17 cellular contexts compared by ENCODE assay signal in genomic region chr1:28163496-28164120, GRCh38. TPM values are rescaled to one million over a fixed set of nuclear protein-coding genes. Genes with fewer than 3 reads are reported as not detected.
A peak's percentile ranks its signal among the peaks of the same experiment; 100 is the strongest.
DNase-seq lines count a peak whose midpoint lies in the region; ATAC-seq, FAIRE-seq and TF ChIP-seq lines count a peak whose summit lies in the region.
"Had no signal": no experiment of that assay in that cellular context is flagged by ENCODE, and none has a peak within 500 bp of the region (broad histone marks: within the 10 kb centered on the region; RNA-seq: fewer than 3 reads in every experiment).

No MANE protein-coding gene starts in this region.

- no peaks in the 10 kb centered on the region for H3K9me3 Mint-ChIP-seq in nephron

- no peak for ATAC-seq in HepG2
- ATAC-seq: A549; esophagus mucosa; naive thymus-derived CD8-positive, alpha-beta T cell had no signal

- no peak for TF ChIP-seq POLR2A in HepG2 (IDR thresholded peaks at IDR 0.05; ENCODE audit: insufficient read depth in 1 of 2, low read depth in 2 of 2, low read length in 2 of 2)

- H3K27ac Mint-ChIP-seq in nephron: peak overlapping the region in 2 of 3 experiments; percentile 60 to 83
- H3K27ac Mint-ChIP-seq: naive thymus-derived CD8-positive, alpha-beta T cell had no signal

- no peaks in the 10 kb centered on the region for H3K36me3 ChIP-seq in liver (ENCODE audit: control insufficient read depth in 4 of 4, insufficient read depth in 3 of 4, low read depth in 1 of 4, low read length in 3 of 4)
- H3K36me3 ChIP-seq in HepG2 (replicated peaks in 1 of 2; ENCODE audit: control insufficient read depth in 1 of 2, insufficient read depth in 2 of 2, low read length in 2 of 2): no peaks in the 10 kb centered on the region
- H3K36me3 ChIP-seq in PC-9 (ENCODE audit: low read depth): no peaks in the 10 kb centered on the region
- H3K36me3 ChIP-seq in brain microvascular endothelial cell (replicated peaks): no peaks in the 10 kb centered on the region
- H3K36me3 ChIP-seq: thoracic aorta had no signal

- no peak overlapping the region for H3K4me3 ChIP-seq in liver (ENCODE audit: low read depth in 1 of 3, low read length in 3 of 3)
- no peak overlapping the region for H3K4me3 ChIP-seq in HepG2 (replicated peaks in 1 of 3; ENCODE audit: insufficient read depth in 1 of 3, low read depth in 2 of 3, low read length in 3 of 3)
- no peak overlapping the region for H3K4me3 ChIP-seq in PC-9
- H3K4me3 ChIP-seq in brain microvascular endothelial cell (ENCODE audit: low read depth, low read length): no peak overlapping the region
- H3K4me3 ChIP-seq: A549, smooth muscle cell, thoracic aorta had no signal

- H3K27me3 Mint-ChIP-seq in nephron (ENCODE audit: low read depth): peaks cover 5% of the 10 kb centered on the region

- no peaks in the 10 kb centered on the region for H3K9me3 ChIP-seq in liver (ENCODE audit: control insufficient read depth in 4 of 4, low read length in 3 of 4)
- no peaks in the 10 kb centered on the region for H3K9me3 ChIP-seq in HepG2 (ENCODE audit: low read length)
- no peaks in the 10 kb centered on the region for H3K9me3 ChIP-seq in PC-9 (ENCODE audit: insufficient read depth, low read depth)
- H3K9me3 ChIP-seq: A549 had no signal

- H3K27ac ChIP-seq in liver (ENCODE audit: low read depth in 1 of 2, low read length in 2 of 2) (no peak overlapping the region), HepG2 (ENCODE audit: extremely low read length, insufficient read depth, low read length) (no peak overlapping the region), PC-9 (no peak overlapping the region), brain microvascular endothelial cell (no peak overlapping the region)
- H3K27ac ChIP-seq: A549, thoracic aorta had no signal

- no peak overlapping the region for H3K4me2 ChIP-seq in HepG2 (ENCODE audit: low read depth, low read length)
- no peak overlapping the region for H3K4me2 ChIP-seq in PC-9
- H3K4me2 ChIP-seq: A549, smooth muscle cell had no signal

- H4K20me1 ChIP-seq in HepG2 (ENCODE audit: insufficient read depth, low read length) (no peaks in the 10 kb centered on the region), PC-9 (ENCODE audit: insufficient read depth) (no peaks in the 10 kb centered on the region)

- TF ChIP-seq RAD21 in liver (IDR thresholded peaks at IDR 0.05): no peak
- no peak for TF ChIP-seq RAD21 in HepG2 (CRISPR knock-in tag; IDR thresholded peaks at IDR 0.05)

- no peak overlapping the region for H2AFZ ChIP-seq in HepG2 (ENCODE audit: low read length)
- H2AFZ ChIP-seq in PC-9: no peak overlapping the region

- intact Hi-C loops in HepG2 (cut with micrococcal nuclease; ENCODE audit: unreplicated experiment) (loop anchor here (10.0 kb wide), 1 partner anchor 69 kb away; no protein-coding TSS in a partner anchor), PC-9 (cut with micrococcal nuclease; ENCODE audit: unreplicated experiment) (no loop called here)

- POLR2A ChIA-PET in HepG2 (lab: Yijun Ruan, JAX): no interaction called here
- POLR2A ChIA-PET in PC-9 (lab: Charles Lee; ENCODE audit: unreplicated experiment): no interaction called here

- TF ChIP-seq CTCF in liver (IDR thresholded peaks at IDR 0.05; ENCODE audit: low read depth, low read length, missing input control): no peak
- no peak for TF ChIP-seq CTCF in HepG2 (CRISPR knock-in tag; IDR thresholded peaks at IDR 0.05)
- no peak for TF ChIP-seq CTCF in nephron (IDR thresholded peaks at IDR 0.05; ENCODE audit: unreplicated experiment in 3 of 3)
- TF ChIP-seq CTCF in PC-9 (conservative IDR thresholded peaks at IDR 0.05): no peak
- no peak for TF ChIP-seq CTCF in brain microvascular endothelial cell (IDR thresholded peaks at IDR 0.05; ENCODE audit: low read depth, low read length, missing control alignments)

- H3K79me2 ChIP-seq in HepG2 (ENCODE audit: insufficient read depth, low read length): no peaks in the 10 kb centered on the region
- no peaks in the 10 kb centered on the region for H3K79me2 ChIP-seq in PC-9 (ENCODE audit: low read depth)

- no peak for DNase-seq in HepG2 (ENCODE audit: low spot score)
- peak; percentile 58 for DNase-seq in fibroblast of peridontal ligament (ENCODE audit: extremely low read depth)
- DNase-seq in central memory CD4-positive, alpha-beta T cell: no peak
- no peak for DNase-seq in activated gamma-delta T cell treated with Interleukin-2 at 50 U/mL for 16 hours
- no peak for DNase-seq in PC-9
- DNase-seq in brain microvascular endothelial cell: no peak
- DNase-seq: activated gamma-delta T cell; naive thymus-derived CD8-positive, alpha-beta T cell; NCI-H1048; NCI-H510A; T1000 had no signal

- no peaks in the 10 kb centered on the region for H3F3A ChIP-seq in PC-9 (ENCODE audit: insufficient read depth, low read depth)

- H3K36me3 Mint-ChIP-seq in nephron (ENCODE audit: low read depth): no peaks in the 10 kb centered on the region

- H3K9ac ChIP-seq in liver (ENCODE audit: low read depth in 1 of 2, low read length in 2 of 2) (no peak overlapping the region), HepG2 (ENCODE audit: insufficient read depth, low read depth, low read length) (no peak overlapping the region)

- H3K27me3 ChIP-seq in liver (ENCODE audit: control insufficient read depth in 4 of 4, insufficient read depth in 4 of 4, low read length in 3 of 4) (no peaks in the 10 kb centered on the region), HepG2 (ENCODE audit: control insufficient read depth in 1 of 2, insufficient read depth in 2 of 2, low read length in 2 of 2) (0 out of 5 replicates have a peak, but pooled peaks cover 0 to 3% of the 10 kb centered on the region in 2 experiments), PC-9 (ENCODE audit: insufficient read depth, low read depth) (no peaks in the 10 kb centered on the region), brain microvascular endothelial cell (replicated peaks) (no peaks in the 10 kb centered on the region)

- CTCF ChIA-PET in HepG2 (lab: Yijun Ruan, JAX; ENCODE audit: low intra/inter-chr PET ratio, low total read pairs): no interaction called here
- CTCF ChIA-PET in PC-9 (lab: Charles Lee): no interaction called here

- no peak overlapping the region for H3K4me3 Mint-ChIP-seq in nephron
- H3K4me3 Mint-ChIP-seq: naive thymus-derived CD8-positive, alpha-beta T cell had no signal

- in situ Hi-C loops in HepG2 (cut with HindIII; ENCODE audit: extremely low pct_ligation_motif_present, low pct_unique_long_range_greater_than_20kb): no loop called here
- in situ Hi-C loops in brain microvascular endothelial cell (cut with HindIII; ENCODE audit: low pct_ligation_motif_present, low sequenced_read_pairs): no loop called here

- TF ChIP-seq EP300 in HepG2 (IDR thresholded peaks at IDR 0.05; ENCODE audit: low read depth in 2 of 2, low read length in 2 of 2): no peak
- no peak for TF ChIP-seq EP300 in HepG2 (CRISPR knock-in tag; IDR thresholded peaks at IDR 0.05; ENCODE audit: borderline replicate concordance)

- H3K4me1 Mint-ChIP-seq in nephron: peaks cover 22% of the 10 kb centered on the region

- H3K4me1 ChIP-seq in liver (ENCODE audit: control insufficient read depth in 4 of 4, insufficient read depth in 4 of 4, low read length in 3 of 4): peaks cover 0 to 3% (median 0%) of the 10 kb centered on the region in 4 donors
- H3K4me1 ChIP-seq in HepG2 (ENCODE audit: insufficient read depth, low read length): peaks cover 12% of the 10 kb centered on the region
- H3K4me1 ChIP-seq in PC-9 (replicated peaks; ENCODE audit: insufficient read depth): no peaks in the 10 kb centered on the region
- H3K4me1 ChIP-seq: A549 had no signal

- WGBS in liver: 65% methylated on average over 3 of the region's 3 CpGs
- 13% methylated on average over 3 of the region's 3 CpGs for WGBS in HepG2 (ENCODE audit: low lambda C conversion rate)

- BruUV-seq in HepG2 (replicated peaks; lab: Mats Ljungman, UMichigan): no TSS peak
- no TSS peak for BruUV-seq in PC-9 (replicated peaks; lab: Mats Ljungman, UMichigan)

- FAIRE-seq in HepG2 (lab: Jason Lieb, UNC): no peak
- FAIRE-seq: A549 had no signal

- H3K9me2 ChIP-seq in PC-9 (ENCODE audit: insufficient read depth): no peaks in the 10 kb centered on the region

TF ChIP-seq in liver, 16 proteins besides CTCF, POLR2A, EP300 and RAD21 (continues in another document):
- peak; percentile 7 for TF ChIP-seq FOXA2 (IDR thresholded peaks at IDR 0.05)
- no peak for TF ChIP-seq HNF4A (conservative IDR thresholded peaks at IDR 0.05)

RNA-seq across cellular contexts. Expression of gene PTAFR, which starts 12.9 kb away (rescaled TPM):
- total RNA-seq in liver: 1 to 10 TPM; 2.5 to 4.1 TPM
- polyA plus RNA-seq in liver: 1 to 10 TPM in 1 of 2 donors, under 1 TPM in 1; 0.82 to 1.7 TPM
- 0.18 and 0.27 TPM in 2 replicates for total RNA-seq in HepG2 (2016; rRNA removed; fragmentation: Illumina TruSeq; extraction: Trizol)
- not detected in 2 replicates for total RNA-seq in HepG2 (2016; cell fraction: cytosol; rRNA removed; fragmentation: Illumina TruSeq; extraction: Trizol; ENCODE audit: low read depth)
- 0.18 and 0.22 TPM in 2 replicates for total RNA-seq in HepG2 (2016; cell fraction: insoluble cytoplasmic fraction; rRNA removed; fragmentation: Illumina TruSeq; extraction: Trizol)
- 0.19 and 0.21 TPM in 2 replicates for total RNA-seq in HepG2 (2016; cell fraction: membrane; rRNA removed; fragmentation: Illumina TruSeq; extraction: Trizol)
- 0.09 and 0.12 TPM in 2 replicates for total RNA-seq in HepG2 (2016; cell fraction: nucleus; rRNA removed; fragmentation: Illumina TruSeq; extraction: Trizol)
- 22.8 and 24.0 TPM in 2 replicates for polyA plus RNA-seq in HepG2 (2011; rRNA removed)
- 26.7 and 29.6 TPM in 2 replicates for polyA plus RNA-seq in HepG2 (2011; cell fraction: cytosol; rRNA removed)
- polyA plus RNA-seq in HepG2 (2011; cell fraction: nucleus; rRNA removed): 4.9 and 6.8 TPM in 2 replicates
- polyA plus RNA-seq in HepG2 (2012): 10.9 and 16.0 TPM in 2 replicates
- 0.05 TPM in 1 of 2 replicates, not detected in the other for polyA plus RNA-seq in HepG2 (2016; cell fraction: cytosol; fragmentation: Illumina TruSeq; extraction: Trizol; ENCODE audit: low read depth)
- polyA plus RNA-seq in HepG2 (2016; cell fraction: insoluble cytoplasmic fraction; fragmentation: Illumina TruSeq; extraction: Trizol; ENCODE audit: low read depth): 0.32 and 0.41 TPM in 2 replicates
- polyA plus RNA-seq in HepG2 (2016; cell fraction: membrane; fragmentation: Illumina TruSeq; extraction: Trizol; ENCODE audit: low read depth): 0.07 and 0.11 TPM in 2 replicates
- 0.18 and 0.37 TPM in 2 replicates for polyA plus RNA-seq in HepG2 (2016; cell fraction: nucleus; fragmentation: Illumina TruSeq; extraction: Trizol; ENCODE audit: insufficient read depth, low read depth)
- polyA minus RNA-seq in HepG2 (2011; rRNA and poly(A)+ RNA removed; ENCODE audit: low replicate concordance): 0.65 and 54.4 TPM in 2 replicates
- 6.2 and 10.5 TPM in 2 replicates for polyA minus RNA-seq in HepG2 (2011; cell fraction: cytosol; rRNA and poly(A)+ RNA removed)
- polyA minus RNA-seq in HepG2 (2011; cell fraction: nucleus; rRNA and poly(A)+ RNA removed): 2.2 and 3.5 TPM in 2 replicates
- 7.6 and 12.2 TPM in 2 replicates for total RNA-seq in PC-9 (2021)
